Comparison of ENCODE assay signal across 1 cellular context in the genomic region with DNA sequence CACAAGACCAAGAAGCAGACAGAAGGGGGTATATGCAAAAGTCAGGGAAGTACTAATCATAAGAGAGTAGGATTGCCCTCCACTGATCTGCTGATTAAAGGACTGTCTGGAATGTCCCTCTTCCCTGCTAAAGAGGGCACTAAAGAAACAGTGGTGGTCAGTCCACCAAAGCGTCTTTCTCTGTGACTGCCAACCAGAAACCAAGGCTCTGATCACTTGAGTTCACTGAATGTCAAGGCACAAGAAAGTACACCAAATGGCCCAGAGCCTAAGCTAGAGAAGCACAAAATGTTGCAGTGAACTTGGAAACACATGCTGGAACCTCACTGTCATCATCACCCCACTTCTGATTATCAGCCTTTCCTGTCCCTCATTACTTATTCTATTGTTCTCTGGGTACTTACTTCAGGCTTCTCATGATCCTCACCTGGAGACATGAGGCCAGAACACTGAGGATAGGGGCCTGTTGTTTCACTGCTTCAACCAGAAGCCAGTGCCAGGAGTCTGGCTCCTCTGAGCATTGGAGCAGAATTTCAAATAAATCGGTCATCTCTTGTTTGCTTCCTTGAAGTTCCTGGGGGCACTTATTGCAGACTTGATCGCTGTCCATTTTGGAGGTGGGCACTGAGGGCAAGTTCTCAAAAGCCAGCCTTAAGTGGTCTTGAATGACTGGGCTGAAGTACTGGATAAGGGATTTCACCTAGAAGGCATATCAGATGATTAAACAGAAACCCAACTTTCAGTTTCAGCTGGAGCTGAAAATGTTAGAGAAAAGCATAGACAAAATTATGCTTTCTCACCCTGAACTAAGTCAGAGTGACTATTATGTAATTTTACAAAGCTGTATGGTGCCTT.
TF ChIP-seq lines count a peak whose summit lies in the region.

No MANE protein-coding gene starts in this region.

TF ChIP-seq in HCT116, 20 proteins besides CTCF, POLR2A, EP300 and RAD21 (continued from another document):
- TF ChIP-seq, protein P1, sequence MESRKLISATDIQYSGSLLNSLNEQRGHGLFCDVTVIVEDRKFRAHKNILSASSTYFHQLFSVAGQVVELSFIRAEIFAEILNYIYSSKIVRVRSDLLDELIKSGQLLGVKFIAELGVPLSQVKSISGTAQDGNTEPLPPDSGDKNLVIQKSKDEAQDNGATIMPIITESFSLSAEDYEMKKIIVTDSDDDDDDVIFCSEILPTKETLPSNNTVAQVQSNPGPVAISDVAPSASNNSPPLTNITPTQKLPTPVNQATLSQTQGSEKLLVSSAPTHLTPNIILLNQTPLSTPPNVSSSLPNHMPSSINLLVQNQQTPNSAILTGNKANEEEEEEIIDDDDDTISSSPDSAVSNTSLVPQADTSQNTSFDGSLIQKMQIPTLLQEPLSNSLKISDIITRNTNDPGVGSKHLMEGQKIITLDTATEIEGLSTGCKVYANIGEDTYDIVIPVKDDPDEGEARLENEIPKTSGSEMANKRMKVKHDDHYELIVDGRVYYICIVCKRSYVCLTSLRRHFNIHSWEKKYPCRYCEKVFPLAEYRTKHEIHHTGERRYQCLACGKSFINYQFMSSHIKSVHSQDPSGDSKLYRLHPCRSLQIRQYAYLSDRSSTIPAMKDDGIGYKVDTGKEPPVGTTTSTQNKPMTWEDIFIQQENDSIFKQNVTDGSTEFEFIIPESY (IDR thresholded peaks at IDR 0.05; ENCODE audit: extremely low read depth, insufficient replicate concordance, low read length) = no peak
- TF ChIP-seq TCF7L2 (IDR thresholded peaks at IDR 0.05; ENCODE audit: borderline replicate concordance, extremely low read depth, insufficient read depth, insufficient read length) = no peak
- TF ChIP-seq EZH2phosphoT487 (IDR thresholded peaks at IDR 0.05; ENCODE audit: borderline replicate concordance) = no peak
- TF ChIP-seq, protein P2, sequence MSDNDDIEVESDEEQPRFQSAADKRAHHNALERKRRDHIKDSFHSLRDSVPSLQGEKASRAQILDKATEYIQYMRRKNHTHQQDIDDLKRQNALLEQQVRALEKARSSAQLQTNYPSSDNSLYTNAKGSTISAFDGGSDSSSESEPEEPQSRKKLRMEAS (IDR thresholded peaks at IDR 0.05) = no peak
- TF ChIP-seq, protein P3, sequence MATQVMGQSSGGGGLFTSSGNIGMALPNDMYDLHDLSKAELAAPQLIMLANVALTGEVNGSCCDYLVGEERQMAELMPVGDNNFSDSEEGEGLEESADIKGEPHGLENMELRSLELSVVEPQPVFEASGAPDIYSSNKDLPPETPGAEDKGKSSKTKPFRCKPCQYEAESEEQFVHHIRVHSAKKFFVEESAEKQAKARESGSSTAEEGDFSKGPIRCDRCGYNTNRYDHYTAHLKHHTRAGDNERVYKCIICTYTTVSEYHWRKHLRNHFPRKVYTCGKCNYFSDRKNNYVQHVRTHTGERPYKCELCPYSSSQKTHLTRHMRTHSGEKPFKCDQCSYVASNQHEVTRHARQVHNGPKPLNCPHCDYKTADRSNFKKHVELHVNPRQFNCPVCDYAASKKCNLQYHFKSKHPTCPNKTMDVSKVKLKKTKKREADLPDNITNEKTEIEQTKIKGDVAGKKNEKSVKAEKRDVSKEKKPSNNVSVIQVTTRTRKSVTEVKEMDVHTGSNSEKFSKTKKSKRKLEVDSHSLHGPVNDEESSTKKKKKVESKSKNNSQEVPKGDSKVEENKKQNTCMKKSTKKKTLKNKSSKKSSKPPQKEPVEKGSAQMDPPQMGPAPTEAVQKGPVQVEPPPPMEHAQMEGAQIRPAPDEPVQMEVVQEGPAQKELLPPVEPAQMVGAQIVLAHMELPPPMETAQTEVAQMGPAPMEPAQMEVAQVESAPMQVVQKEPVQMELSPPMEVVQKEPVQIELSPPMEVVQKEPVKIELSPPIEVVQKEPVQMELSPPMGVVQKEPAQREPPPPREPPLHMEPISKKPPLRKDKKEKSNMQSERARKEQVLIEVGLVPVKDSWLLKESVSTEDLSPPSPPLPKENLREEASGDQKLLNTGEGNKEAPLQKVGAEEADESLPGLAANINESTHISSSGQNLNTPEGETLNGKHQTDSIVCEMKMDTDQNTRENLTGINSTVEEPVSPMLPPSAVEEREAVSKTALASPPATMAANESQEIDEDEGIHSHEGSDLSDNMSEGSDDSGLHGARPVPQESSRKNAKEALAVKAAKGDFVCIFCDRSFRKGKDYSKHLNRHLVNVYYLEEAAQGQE (IDR thresholded peaks at IDR 0.05; ENCODE audit: low read depth) = no peak
- no peak for TF ChIP-seq SIN3A (IDR thresholded peaks at IDR 0.05; ENCODE audit: low read depth)
- TF ChIP-seq ZNF274 (IDR thresholded peaks at IDR 0.05; ENCODE audit: low read depth, low read length) = no peak
- TF ChIP-seq JUND (IDR thresholded peaks at IDR 0.05) = no peak
- TF ChIP-seq, protein P4, sequence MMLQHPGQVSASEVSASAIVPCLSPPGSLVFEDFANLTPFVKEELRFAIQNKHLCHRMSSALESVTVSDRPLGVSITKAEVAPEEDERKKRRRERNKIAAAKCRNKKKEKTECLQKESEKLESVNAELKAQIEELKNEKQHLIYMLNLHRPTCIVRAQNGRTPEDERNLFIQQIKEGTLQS (IDR thresholded peaks at IDR 0.05) = no peak
TF ChIP-seq in HCT116: peak in this region for 0.
